ENCODE assay signal across 8 cellular contexts in the genomic region with DNA sequence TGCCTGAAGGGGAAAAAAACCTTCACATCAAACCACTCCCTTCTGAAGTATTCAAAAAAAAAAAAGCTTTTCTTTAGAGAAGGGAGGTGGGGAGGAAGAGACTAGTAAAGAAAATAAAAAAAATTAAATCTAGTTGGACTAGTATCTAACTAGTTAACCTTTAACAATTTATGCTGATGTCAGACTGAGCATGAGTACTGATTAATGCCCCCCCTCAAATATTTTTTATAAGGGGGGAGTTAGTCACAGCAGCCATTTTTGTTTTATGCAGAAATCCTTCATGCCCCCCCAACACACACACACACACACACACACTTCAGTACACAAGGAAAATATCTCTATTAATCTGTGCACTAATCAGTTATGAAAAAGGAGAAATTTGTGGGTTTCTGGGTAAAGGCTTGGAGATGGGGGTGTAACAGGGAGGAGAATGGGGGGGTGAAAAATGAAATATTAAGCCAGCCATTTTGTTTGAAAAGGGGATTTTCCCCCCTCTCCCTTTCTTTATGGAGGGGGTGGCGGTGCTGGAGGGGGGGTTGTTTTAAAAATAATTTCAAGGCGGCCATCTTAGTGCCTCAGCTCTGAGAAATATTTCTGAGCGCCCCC.
DNase-seq lines count a peak whose midpoint lies in the region; TF ChIP-seq lines count a peak whose summit lies in the region.

No MANE protein-coding gene starts in this region.

- H3K4me3 ChIP-seq in BLaER1 treated with 17β-estradiol and CSF1 and Interleukin-3, amounts not matched to agents 10 nM and 100 nM = peak overlapping the region; percentile 38 to 97 (median 57)
- peak overlapping the region; percentile 38 for H3K4me3 ChIP-seq in HUES48 (ENCODE audit: low read depth, low read length)
- peak overlapping the region; percentile 55 for H3K4me3 ChIP-seq in WI38 (ENCODE audit: low read depth, low read length)
- peak overlapping the region; percentile 59 for H3K4me3 ChIP-seq in retinal pigment epithelial cell (ENCODE audit: low read length)

- no peak for TF ChIP-seq POLR2A in erythroblast (IDR thresholded peaks at IDR 0.05; ENCODE audit: low read length)

- peak overlapping the region; percentile 63 to 95 (median 83) for H3K4me2 ChIP-seq in BLaER1 treated with 17β-estradiol and CSF1 and Interleukin-3, amounts not matched to agents 10 nM and 100 nM

- H3K9ac ChIP-seq in BLaER1 treated with 17β-estradiol and CSF1 and Interleukin-3, amounts not matched to agents 10 nM and 100 nM = peak overlapping the region; percentile 75 to 96 (median 81)
- no peak overlapping the region for H3K9ac ChIP-seq in HUES48 (ENCODE audit: low read depth, low read length)

- no peaks in the 10 kb centered on the region for H3K27me3 ChIP-seq in BLaER1 treated with 17β-estradiol and CSF1 and Interleukin-3, amounts not matched to agents 10 nM and 100 nM
- H3K27me3 ChIP-seq in HUES48 (ENCODE audit: control insufficient read depth, insufficient read depth, low read length) = peaks cover 11% of the 10 kb centered on the region

- H3K9me3 ChIP-seq in BLaER1 treated with 17β-estradiol and CSF1 and Interleukin-3, amounts not matched to agents 10 nM and 100 nM (replicated peaks in 1 of 11) = no peaks in the 10 kb centered on the region
- no peaks in the 10 kb centered on the region for H3K9me3 ChIP-seq in HUES48 (ENCODE audit: control insufficient read depth, insufficient read depth, low read length)

- TF ChIP-seq CTCF in WI38 (IDR thresholded peaks at IDR 0.05; ENCODE audit: low read depth, low read length) = no peak
- no peak for TF ChIP-seq CTCF in retinal pigment epithelial cell (conservative IDR thresholded peaks at IDR 0.05; ENCODE audit: low read depth, low read length)

- peaks cover 0 to 13% (median 12%) of the 10 kb centered on the region in 11 experiments; a peak in 17 of 22 replicates for H4K20me1 ChIP-seq in BLaER1 treated with 17β-estradiol and CSF1 and Interleukin-3, amounts not matched to agents 10 nM and 100 nM

- peak overlapping the region; percentile 66 to 98 (median 88); a peak in 21 of 22 replicates for H3K27ac ChIP-seq in BLaER1 treated with 17β-estradiol and CSF1 and Interleukin-3, amounts not matched to agents 10 nM and 100 nM
- no peak overlapping the region for H3K27ac ChIP-seq in HUES48 (ENCODE audit: low read depth, low read length)

- peaks cover 0 to 24% (median 5%) of the 10 kb centered on the region in 11 experiments; a peak in 11 of 22 replicates for H3K36me3 ChIP-seq in BLaER1 treated with 17β-estradiol and CSF1 and Interleukin-3, amounts not matched to agents 10 nM and 100 nM
- peaks cover 10% of the 10 kb centered on the region for H3K36me3 ChIP-seq in HUES48 (ENCODE audit: control insufficient read depth, insufficient read depth, low read length)

- peaks cover 56 to 65% (median 59%) of the 10 kb centered on the region in 10 experiments for H3K4me1 ChIP-seq in BLaER1 treated with 17β-estradiol and CSF1 and Interleukin-3, amounts not matched to agents 10 nM and 100 nM
- peaks cover 28% of the 10 kb centered on the region for H3K4me1 ChIP-seq in HUES48 (ENCODE audit: control insufficient read depth, insufficient read depth, low read length)

- DNase-seq in erythroblast (lab: John Stamatoyannopoulos, UW) = peak; percentile 31 to 41
- DNase-seq in retinal pigment epithelial cell (ENCODE audit: low read depth) = no peak
- DNase-seq in pons (ENCODE audit: low spot score) = no peak
- no peak for DNase-seq in NCI-H345 (lab: John Stamatoyannopoulos, UW)
- no peak for DNase-seq in amniotic stem cell (lab: John Stamatoyannopoulos, UW)

Comparison
In these comparisons a context has a peak if more than half of its experiments do, and no peak if none do; other contexts are left out.
1. DNase-seq: peak in erythroblast (2 of 2); none in retinal pigment epithelial cell (single experiment), pons (single experiment), NCI-H345 (single experiment) and amniotic stem cell (single experiment).
2. Peak in every context shown above with its lines, with median percentiles within 50 percentile points of each other: H3K4me3 ChIP-seq.